In the genomic region with DNA sequence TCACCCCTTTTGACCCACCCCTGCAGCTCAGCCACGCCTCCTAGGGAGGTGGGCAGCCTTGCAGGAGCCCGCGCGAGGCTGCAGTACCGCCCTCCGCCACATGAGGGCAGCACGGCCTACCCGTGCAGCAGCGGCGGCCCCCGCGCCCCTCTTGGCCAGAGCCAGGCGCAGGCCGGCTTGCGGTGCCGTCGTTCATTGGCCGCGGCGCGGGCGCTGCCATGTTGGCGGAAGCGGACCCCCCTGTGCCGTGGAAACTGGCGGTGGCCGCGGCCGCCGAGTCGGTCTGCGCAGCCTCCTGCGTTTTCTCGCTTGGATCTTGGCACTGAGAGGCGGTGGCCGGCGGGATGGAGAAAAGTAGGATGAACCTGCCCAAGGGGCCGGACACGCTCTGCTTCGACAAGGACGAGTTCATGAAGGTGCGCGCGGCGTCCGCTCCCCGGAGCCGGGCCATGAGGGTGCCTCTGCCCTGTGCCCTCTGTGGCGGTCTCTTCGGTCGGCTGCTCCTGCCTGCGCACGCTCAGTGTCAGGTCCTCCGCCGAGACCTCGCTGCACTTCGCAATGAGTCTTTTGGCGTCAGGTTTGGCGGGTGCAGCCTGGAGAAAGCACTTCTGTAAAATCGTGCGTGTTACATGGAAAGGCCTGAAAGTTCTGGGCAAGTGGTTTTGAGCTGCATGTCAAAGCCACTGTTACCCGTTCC, we compare ENCODE assay signal across 1 cellular context.
TF ChIP-seq lines count a peak whose summit lies in the region.

Gene COG2 (plus strand): TSS at position 219 of the 697 bp plus-strand sequence. CDS start 126 bp downstream, at position 345.

TF ChIP-seq in HepG2, 621 proteins besides CTCF, POLR2A, EP300 and RAD21 (continued from another document and continues in another):
- no peak for TF ChIP-seq ZNF318 (CRISPR knock-in tag; IDR thresholded peaks at IDR 0.05)
- no peak for TF ChIP-seq NR2F2 (IDR thresholded peaks at IDR 0.05; ENCODE audit: borderline replicate concordance, low read depth)
- TF ChIP-seq ZNF143 (CRISPR knock-in tag; IDR thresholded peaks at IDR 0.05) = peak; percentile 66
- TF ChIP-seq ETV6 (CRISPR knock-in tag; conservative IDR thresholded peaks at IDR 0.05) = no peak
- no peak for TF ChIP-seq SMAD9 (CRISPR knock-in tag; IDR thresholded peaks at IDR 0.05)
- TF ChIP-seq ZFP41 (CRISPR knock-in tag; IDR thresholded peaks at IDR 0.05; ENCODE audit: borderline replicate concordance) = peak; percentile 85; the same call in 1 of the 2 replicates
- TF ChIP-seq PAXIP1 (CRISPR knock-in tag; conservative IDR thresholded peaks at IDR 0.05) = peak; percentile 75
- no peak for TF ChIP-seq MIXL1 (CRISPR knock-in tag; IDR thresholded peaks at IDR 0.05)
- peak; percentile 74; the same call in 1 of the 2 replicates for TF ChIP-seq ZNF724P (CRISPR knock-in tag; IDR thresholded peaks at IDR 0.05; ENCODE audit: borderline replicate concordance)
- no peak for TF ChIP-seq SP1 (IDR thresholded peaks at IDR 0.05)
- peak; percentile 59; the same call in 1 of the 2 replicates for TF ChIP-seq SP1 (CRISPR knock-in tag; IDR thresholded peaks at IDR 0.05)
- no peak for TF ChIP-seq FOSL1 (CRISPR knock-in tag; IDR thresholded peaks at IDR 0.05; ENCODE audit: borderline replicate concordance)
- no peak for TF ChIP-seq NR2F6 (IDR thresholded peaks at IDR 0.05)
- peak; percentile 52; the same call in 1 of the 2 replicates for TF ChIP-seq NR2F6 (CRISPR knock-in tag; IDR thresholded peaks at IDR 0.05)
- TF ChIP-seq ZNF382 (CRISPR knock-in tag; IDR thresholded peaks at IDR 0.05; ENCODE audit: borderline replicate concordance) = no peak
- TF ChIP-seq RXRA (CRISPR knock-in tag; IDR thresholded peaks at IDR 0.05) = peak; percentile 83
- TF ChIP-seq DPF2 (CRISPR knock-in tag; IDR thresholded peaks at IDR 0.05; ENCODE audit: borderline replicate concordance, low read depth) = peak; percentile 35; the same call in 1 of the 2 replicates
- no peak for TF ChIP-seq JUNB (CRISPR knock-in tag; IDR thresholded peaks at IDR 0.05; ENCODE audit: borderline replicate concordance)
- TF ChIP-seq NR2C2 (CRISPR knock-in tag; IDR thresholded peaks at IDR 0.05; ENCODE audit: borderline replicate concordance) = peak; percentile 89
- TF ChIP-seq ARNT2 (CRISPR knock-in tag; IDR thresholded peaks at IDR 0.05; ENCODE audit: low read depth) = peak; percentile 95
- no peak; the same call in 1 of the 2 replicates for TF ChIP-seq ARID2 (CRISPR knock-in tag; IDR thresholded peaks at IDR 0.05; ENCODE audit: borderline replicate concordance)
- TF ChIP-seq ZNF446 (CRISPR knock-in tag; IDR thresholded peaks at IDR 0.05) = peak; percentile 92
- no peak for TF ChIP-seq PLRG1 (conservative IDR thresholded peaks at IDR 0.05)
- peak; percentile 97 for TF ChIP-seq MIER3 (CRISPR knock-in tag; IDR thresholded peaks at IDR 0.05; ENCODE audit: borderline replicate concordance)
- TF ChIP-seq SMYD3 (CRISPR knock-in tag; IDR thresholded peaks at IDR 0.05) = no peak
- no peak for TF ChIP-seq RCOR2 (CRISPR knock-in tag; IDR thresholded peaks at IDR 0.05)
- peak; percentile 97 for TF ChIP-seq SAP130 (CRISPR knock-in tag; IDR thresholded peaks at IDR 0.05; ENCODE audit: low read depth)
- no peak for TF ChIP-seq ZBTB34 (CRISPR knock-in tag; IDR thresholded peaks at IDR 0.05)
- peak; percentile 51; the same call in 1 of the 2 replicates for TF ChIP-seq MNT (IDR thresholded peaks at IDR 0.05)
- peak; percentile 83; the same call in 1 of the 2 replicates for TF ChIP-seq MTA1 (CRISPR knock-in tag; IDR thresholded peaks at IDR 0.05; ENCODE audit: borderline replicate concordance)
- peak; percentile 97 for TF ChIP-seq ZNF772 (CRISPR knock-in tag; IDR thresholded peaks at IDR 0.05)
- TF ChIP-seq, protein P1, sequence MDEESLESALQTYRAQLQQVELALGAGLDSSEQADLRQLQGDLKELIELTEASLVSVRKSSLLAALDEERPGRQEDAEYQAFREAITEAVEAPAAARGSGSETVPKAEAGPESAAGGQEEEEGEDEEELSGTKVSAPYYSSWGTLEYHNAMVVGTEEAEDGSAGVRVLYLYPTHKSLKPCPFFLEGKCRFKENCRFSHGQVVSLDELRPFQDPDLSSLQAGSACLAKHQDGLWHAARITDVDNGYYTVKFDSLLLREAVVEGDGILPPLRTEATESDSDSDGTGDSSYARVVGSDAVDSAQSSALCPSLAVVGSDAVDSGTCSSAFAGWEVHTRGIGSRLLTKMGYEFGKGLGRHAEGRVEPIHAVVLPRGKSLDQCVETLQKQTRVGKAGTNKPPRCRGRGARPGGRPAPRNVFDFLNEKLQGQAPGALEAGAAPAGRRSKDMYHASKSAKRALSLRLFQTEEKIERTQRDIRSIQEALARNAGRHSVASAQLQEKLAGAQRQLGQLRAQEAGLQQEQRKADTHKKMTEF (CRISPR knock-in tag; IDR thresholded peaks at IDR 0.05) = peak; percentile 98
- 0 out of 2 replicates have a peak, but pooled peaks have one; percentile 34 for TF ChIP-seq GATAD2A (CRISPR knock-in tag; IDR thresholded peaks at IDR 0.05)
- peak; percentile 98 for TF ChIP-seq ZSCAN25 (CRISPR knock-in tag; IDR thresholded peaks at IDR 0.05)
- peak; percentile 81; the same call in 1 of the 2 replicates for TF ChIP-seq CREB3 (CRISPR knock-in tag; IDR thresholded peaks at IDR 0.05)
- TF ChIP-seq AHR (CRISPR knock-in tag; IDR thresholded peaks at IDR 0.05) = peak; percentile 84; the same call in 1 of the 2 replicates
- TF ChIP-seq NFATC3 (CRISPR knock-in tag; IDR thresholded peaks at IDR 0.05) = 0 out of 2 replicates have a peak, but pooled peaks have one; percentile 85
- no peak for TF ChIP-seq ATAD3A (CRISPR knock-in tag; IDR thresholded peaks at IDR 0.05)
- TF ChIP-seq MLX (CRISPR knock-in tag; IDR thresholded peaks at IDR 0.05) = no peak
- TF ChIP-seq RARG (CRISPR knock-in tag; IDR thresholded peaks at IDR 0.05; ENCODE audit: low read depth) = 0 out of 2 replicates have a peak, but pooled peaks have one; percentile 31
- TF ChIP-seq MBD4 (IDR thresholded peaks at IDR 0.05; ENCODE audit: borderline replicate concordance, low read length) = no peak
- peak; percentile 87 for TF ChIP-seq ELF1 (CRISPR knock-in tag; IDR thresholded peaks at IDR 0.05)
- 0 out of 2 replicates have a peak, but pooled peaks have one; percentile 50 for TF ChIP-seq ZNF253 (CRISPR knock-in tag; IDR thresholded peaks at IDR 0.05; ENCODE audit: borderline replicate concordance)
- no peak for TF ChIP-seq LCORL (IDR thresholded peaks at IDR 0.05)
- peak; percentile 88 for TF ChIP-seq LCORL (CRISPR knock-in tag; IDR thresholded peaks at IDR 0.05)
- peak; percentile 73 for TF ChIP-seq ZMAT3 (CRISPR knock-in tag; conservative IDR thresholded peaks at IDR 0.05)
